2 cellular contexts compared by ENCODE assay signal in genomic region chr1:172307508-172307907, GRCh38.
DNase-seq lines count a peak whose midpoint lies in the region; ATAC-seq, FAIRE-seq and TF ChIP-seq lines count a peak whose summit lies in the region.
"Not testable (repeated sequence)": the region's sequence is repeated elsewhere in the genome, so short reads cannot be mapped to it uniquely, and the experiment has no call there.

No MANE protein-coding gene starts in this region.

- not testable (repeated sequence) for TF ChIP-seq RAD21 in K562 (CRISPR knock-in tag; conservative IDR thresholded peaks at IDR 0.05 in 1 of 2, IDR thresholded peaks at IDR 0.05 in 1 of 2)

- DNase-seq in K562 (ENCODE audit: extremely low read depth in 1 of 4, low spot score in 3 of 4) = not testable (repeated sequence)

- in situ Hi-C loops in K562 (cut with MboI) = not testable (repeated sequence)

- TF ChIP-seq POLR2A in K562 (conservative IDR thresholded peaks at IDR 0.05) = not testable (repeated sequence)

- H3K27me3 ChIP-seq in K562 (ENCODE audit: control insufficient read depth in 2 of 2, insufficient read depth in 2 of 2, low read length in 2 of 2) = not testable (repeated sequence)

- H2AFZ ChIP-seq in K562 (ENCODE audit: low read depth, low read length) = not testable (repeated sequence)

- not testable (repeated sequence) for H3K9ac ChIP-seq in K562 (ENCODE audit: insufficient read depth in 1 of 2, low read depth in 2 of 2, low read length in 2 of 2)

- H3K4me2 ChIP-seq in K562 (ENCODE audit: insufficient read depth, low read length) = not testable (repeated sequence)

- intact Hi-C loops in K562 (cut with micrococcal nuclease) = not testable (repeated sequence)

- not testable (repeated sequence) for H3K9me3 ChIP-seq in HEK293 (ENCODE audit: control insufficient read depth, insufficient read depth, low read depth, low read length); K562 (replicated peaks; ENCODE audit: control insufficient read depth, insufficient read depth, low read depth, low read length)

- ATAC-seq in K562 = not testable (repeated sequence)

- not testable (repeated sequence) for H3K79me2 ChIP-seq in K562 (ENCODE audit: control insufficient read depth, insufficient read depth, low read length)

- not testable (repeated sequence) for H3K9me1 ChIP-seq in K562 (ENCODE audit: control insufficient read depth, insufficient read depth, low read length)

- POLR2A ChIA-PET in HEK293 (lab: Yijun Ruan, JAX); K562 (lab: Yijun Ruan, JAX): not testable (repeated sequence)

- WGBS in K562 (ENCODE audit: insufficient coverage, low coverage, missing lambda C conversion rate) = 4% methylated on average over 4 of the region's 4 CpGs

- not testable (repeated sequence) for H3K27ac ChIP-seq in HEK293 (ENCODE audit: extremely low read depth, low read depth, low read length); K562 (ENCODE audit: extremely low read depth, low read depth, low read length)

- CTCF ChIA-PET in HEK293 (lab: Yijun Ruan, JAX); K562 (lab: Yijun Ruan, JAX; ENCODE audit: low intra/inter-chr PET ratio): not testable (repeated sequence)

- H3K4me1 ChIP-seq in HEK293 (ENCODE audit: control insufficient read depth, insufficient read depth, low read length); K562 (replicated peaks in 1 of 2; ENCODE audit: control insufficient read depth in 2 of 2, insufficient read depth in 2 of 2, low read length in 2 of 2): not testable (repeated sequence)

- H3K36me3 ChIP-seq in HEK293 (ENCODE audit: control insufficient read depth in 2 of 2, insufficient read depth in 1 of 2, low read length in 2 of 2); K562 (ENCODE audit: control insufficient read depth, insufficient read depth, low read length): not testable (repeated sequence)

- FAIRE-seq in K562 (lab: Jason Lieb, UNC) = not testable (repeated sequence)

- H4K20me1 ChIP-seq in K562 (replicated peaks; ENCODE audit: control insufficient read depth, insufficient read depth, low read length) = not testable (repeated sequence)

- BruUV-seq in K562 (replicated peaks; lab: Mats Ljungman, UMichigan) = not testable (repeated sequence)

- not testable (repeated sequence) for H3K4me3 ChIP-seq in HEK293 (ENCODE audit: low read depth, low read length); K562

- not testable (repeated sequence) for TF ChIP-seq EP300 in K562 (IDR thresholded peaks at IDR 0.05; ENCODE audit: low read length)

- TF ChIP-seq CTCF in HEK293 (tag by site-specific recombination; IDR thresholded peaks at IDR 0.05); K562 (IDR thresholded peaks at IDR 0.05 in 2 of 3, conservative IDR thresholded peaks at IDR 0.05 in 1 of 3; ENCODE audit: insufficient read depth in 2 of 3, low read depth in 1 of 3, low read length in 3 of 3): not testable (repeated sequence)

TF ChIP-seq in HEK293, 187 proteins besides CTCF, POLR2A, EP300 and RAD21:
- TF ChIP-seq ZNF146 (tag by site-specific recombination; IDR thresholded peaks at IDR 0.05) = peak; percentile 83

TF ChIP-seq in K562, 482 proteins besides CTCF, POLR2A, EP300 and RAD21:
- peak; percentile 72 for TF ChIP-seq ZNF146 (CRISPR knock-in tag; IDR thresholded peaks at IDR 0.05; ENCODE audit: unreplicated experiment)
